ENCODE assay signal across 1 cellular context in the genomic region with DNA sequence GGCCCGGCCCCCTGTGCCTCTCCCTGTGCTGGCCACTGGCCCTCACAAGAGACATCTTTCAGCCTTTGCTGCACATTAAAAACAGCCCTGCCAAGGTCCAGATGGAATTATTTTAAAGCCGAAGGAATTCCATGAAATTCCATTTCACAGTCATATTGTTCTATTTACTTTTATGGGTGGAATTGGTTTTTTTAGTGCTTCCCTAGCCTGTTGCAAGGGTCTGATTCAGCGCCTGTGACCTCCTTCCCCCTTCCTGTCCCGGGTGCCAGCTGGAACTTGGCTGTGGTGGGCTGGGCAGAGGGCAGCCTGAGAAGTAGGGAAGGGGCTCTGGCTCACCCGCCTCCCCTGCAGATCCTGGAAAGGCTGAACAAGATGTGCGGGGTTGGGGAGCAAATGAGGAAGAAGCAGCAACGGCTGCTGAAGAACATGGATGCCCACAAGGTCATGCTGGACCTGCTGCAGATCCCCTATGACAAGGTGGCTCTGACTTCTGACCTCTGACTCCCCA.
TF ChIP-seq lines count a peak whose summit lies in the region.

No MANE protein-coding gene starts in this region.

TF ChIP-seq in SK-N-SH, 30 proteins besides CTCF, POLR2A, EP300 and RAD21:
- TF ChIP-seq NFIC (IDR thresholded peaks at IDR 0.05; ENCODE audit: borderline replicate concordance) (no peak), GABPA (IDR thresholded peaks at IDR 0.05; ENCODE audit: low read depth) (no peak), ELF1 (IDR thresholded peaks at IDR 0.05) (no peak), NRF1 (IDR thresholded peaks at IDR 0.05; ENCODE audit: low read depth, low read length) (no peak), CHD2 (IDR thresholded peaks at IDR 0.05; ENCODE audit: low read length, partially characterized antibody) (no peak), YY1 (IDR thresholded peaks at IDR 0.05; ENCODE audit: low read depth) (no peak), RCOR1 (IDR thresholded peaks at IDR 0.05; ENCODE audit: low read length) (no peak), TEAD4 (IDR thresholded peaks at IDR 0.05; ENCODE audit: borderline replicate concordance, insufficient read depth) (no peak), GATA2 (CRISPR knock-in tag; IDR thresholded peaks at IDR 0.05) (no peak), SIN3A (IDR thresholded peaks at IDR 0.05; ENCODE audit: borderline replicate concordance, low read depth, low read length) (no peak), RXRA (IDR thresholded peaks at IDR 0.05; ENCODE audit: borderline replicate concordance, low read depth) (no peak), FOXM1 (IDR thresholded peaks at IDR 0.05; ENCODE audit: low read depth) (no peak)
- TF ChIP-seq, protein P1, sequence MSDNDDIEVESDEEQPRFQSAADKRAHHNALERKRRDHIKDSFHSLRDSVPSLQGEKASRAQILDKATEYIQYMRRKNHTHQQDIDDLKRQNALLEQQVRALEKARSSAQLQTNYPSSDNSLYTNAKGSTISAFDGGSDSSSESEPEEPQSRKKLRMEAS (IDR thresholded peaks at IDR 0.05; ENCODE audit: low read depth): no peak
